ENCODE assay signal across 9 cellular contexts in genomic region chr4:5712517-5712916, GRCh38. TPM values are rescaled to one million over a fixed set of nuclear protein-coding genes. Genes with fewer than 3 reads are reported as not detected.
DNase-seq lines count a peak whose midpoint lies in the region; ATAC-seq and TF ChIP-seq lines count a peak whose summit lies in the region.
"Had no signal": no experiment of that assay in that cellular context is flagged by ENCODE, and none has a peak within 500 bp of the region (broad histone marks: within the 10 kb centered on the region; RNA-seq: fewer than 3 reads in every experiment).

No MANE protein-coding gene starts in this region.

- H3K27me3 ChIP-seq in smooth muscle cell (ENCODE audit: low read depth) = no peaks in the 10 kb centered on the region

- peaks cover 60% of the 10 kb centered on the region for H3K79me2 ChIP-seq in smooth muscle cell (ENCODE audit: low read depth)

- 49% methylated on average over 7 of the region's 7 CpGs for WGBS in smooth muscle cell (ENCODE audit: low lambda C conversion rate)

- peaks cover 18% of the 10 kb centered on the region for H3K4me1 ChIP-seq in smooth muscle cell (ENCODE audit: low read depth)

- no peak for ATAC-seq in HG03097 (IDR thresholded peaks at IDR 0.05; ENCODE audit: low FRiP score, unreplicated experiment)

- no peak for TF ChIP-seq CTCF in cardiac fibroblast (IDR thresholded peaks at IDR 0.05; ENCODE audit: low read depth, low read length)
- TF ChIP-seq CTCF in smooth muscle cell (IDR thresholded peaks at IDR 0.05; ENCODE audit: borderline replicate concordance, insufficient read depth, poor library complexity, severe bottlenecking) = no peak

- peak overlapping the region; percentile 88 for H3K4me2 ChIP-seq in smooth muscle cell

- peaks cover 39% of the 10 kb centered on the region for H4K20me1 ChIP-seq in smooth muscle cell (ENCODE audit: low read depth)

- no peak overlapping the region for H3K9ac ChIP-seq in smooth muscle cell (ENCODE audit: low read depth)

- peaks cover 18% of the 10 kb centered on the region for H3F3A ChIP-seq in smooth muscle cell (ENCODE audit: low read depth)

- no peak overlapping the region for H2AFZ ChIP-seq in smooth muscle cell (ENCODE audit: low read depth)

- H3K4me3 ChIP-seq in cardiac fibroblast (replicated peaks in 1 of 2; ENCODE audit: low read depth in 2 of 2, low read length in 2 of 2) (peak overlapping the region; percentile 57 to 72), smooth muscle cell (peak overlapping the region; percentile 50)

- H3K27ac ChIP-seq in smooth muscle cell (ENCODE audit: low read depth) = peak overlapping the region; percentile 89

- H3K9me3 ChIP-seq in smooth muscle cell (replicated peaks; ENCODE audit: low read depth) = peaks cover 6% of the 10 kb centered on the region

- DNase-seq in activated T-cell treated with anti-CD3 and anti-CD28 coated beads for 4 hours = peak; percentile 7
- no peak for DNase-seq in activated T-cell treated with anti-CD3 and anti-CD28 coated beads, Interleukin-2, amount 50 U/mL, for 48 hours
- DNase-seq in HS-5 (ENCODE audit: low read depth) = peak; percentile 86
- DNase-seq in cardiac fibroblast (ENCODE audit: low read depth in 2 of 2) = peak; percentile 38 to 78
- DNase-seq in smooth muscle cell (lab: John Stamatoyannopoulos, UW; ENCODE audit: unreplicated experiment) = no peak
- no peak for DNase-seq in NCI-H446 treated with DMSO at 0.1 percent for 48 hours (lab: John Stamatoyannopoulos, UW)
- no peak for DNase-seq in NCI-H510A (lab: John Stamatoyannopoulos, UW)
- DNase-seq: Karpas-422 had no signal

- H3K36me3 ChIP-seq in smooth muscle cell (ENCODE audit: low read depth) = peaks cover 5% of the 10 kb centered on the region

RNA-seq across cellular contexts. Expression of gene EVC, which starts 1.5 kb away (rescaled TPM):
- total RNA-seq in smooth muscle cell = 11.5 and 15.5 TPM in 2 replicates
- polyA plus RNA-seq in smooth muscle cell = 6.7 and 7.5 TPM in 2 replicates

RNA-seq across cellular contexts. Expression of gene EVC2, which starts 4.2 kb away (rescaled TPM):
- 7.9 and 8.5 TPM in 2 replicates for total RNA-seq in smooth muscle cell
- polyA plus RNA-seq in smooth muscle cell = 6.2 and 6.9 TPM in 2 replicates

Comparison
In these comparisons a context has a peak if more than half of its experiments do, and no peak if none do; other contexts are left out.
1. DNase-seq: peak in activated T-cell treated with anti-CD3 and anti-CD28 coated beads for 4 hours (single experiment), HS-5 (single experiment) and cardiac fibroblast (2 of 2); none in activated T-cell treated with anti-CD3 and anti-CD28 coated beads, Interleukin-2, amount 50 U/mL, for 48 hours (0 of 2), smooth muscle cell (single experiment), NCI-H446 treated with DMSO at 0.1 percent for 48 hours (single experiment) and NCI-H510A (single experiment).